ENCODE assay signal across 18 cellular contexts in genomic region chr1:36707221-36707620, GRCh38.
DNase-seq lines count a peak whose midpoint lies in the region; ATAC-seq and TF ChIP-seq lines count a peak whose summit lies in the region.
"Had no signal": no experiment of that assay in that cellular context is flagged by ENCODE, and none has a peak within 500 bp of the region (broad histone marks: within the 10 kb centered on the region; RNA-seq: fewer than 3 reads in every experiment).

No MANE protein-coding gene starts in this region.

- no TSS peak for BruUV-seq in MCF 10A (replicated peaks; lab: Mats Ljungman, UMichigan)
- no TSS peak for BruUV-seq in mammary epithelial cell (replicated peaks; lab: Mats Ljungman, UMichigan)

- no peaks in the 10 kb centered on the region for H3K4me1 ChIP-seq in mammary epithelial cell (ENCODE audit: insufficient read depth, low read length)

- DNase-seq in MCF 10A (ENCODE audit: unreplicated experiment), result peak; percentile 67
- DNase-seq in mammary epithelial cell, result no peak
- DNase-seq in RWPE1 (ENCODE audit: low spot score), result peak; percentile 15
- peak; percentile 3 for DNase-seq in iris pigment epithelial cell (ENCODE audit: low read depth)
- DNase-seq in NCI-H187 (lab: John Stamatoyannopoulos, UW), result no peak
- DNase-seq in stimulated activated naive CD4-positive, alpha-beta T cell (lab: John Stamatoyannopoulos, UW), result no peak
- DNase-seq in omental fat pad (ENCODE audit: low spot score), result no peak
- DNase-seq: ACHN; CD8-positive, alpha-beta T cell; COR-L47; DMS153; DND-41; GDM1; HCEC 1CT; HFFc6 had no signal

- no peaks in the 10 kb centered on the region for H3K4me1 Mint-ChIP-seq in MCF 10A (ENCODE audit: insufficient read depth, unreplicated experiment)

- no peaks in the 10 kb centered on the region for H3K9me3 Mint-ChIP-seq in MCF 10A (ENCODE audit: unreplicated experiment)
- H3K9me3 Mint-ChIP-seq: CD8-positive, alpha-beta T cell; IgD-negative memory B cell had no signal

- in situ Hi-C loops in mammary epithelial cell (cut with MboI; ENCODE audit: low sequenced_read_pairs in 2 of 2), result no loop called here

- H3K9me3 ChIP-seq in mammary epithelial cell (replicated peaks; ENCODE audit: insufficient read depth, low read length), result no peaks in the 10 kb centered on the region

- CTCF ChIA-PET in MCF 10A (lab: Yijun Ruan, JAX) (interaction anchor here (0.6 kb wide), 1 partner anchor 74 kb away, joined by 3 read pairs; no protein-coding TSS in a partner anchor), mammary epithelial cell (lab: Charles Lee; ENCODE audit: low non-redundant PET) (no interaction called here), RWPE1 (lab: Yijun Ruan, JAX) (no interaction called here)

- H2AFZ ChIP-seq in mammary epithelial cell (ENCODE audit: low read depth, low read length), result no peak overlapping the region

- H3K79me2 ChIP-seq in mammary epithelial cell (ENCODE audit: insufficient read depth, low read length), result no peaks in the 10 kb centered on the region

- no peak overlapping the region for H3K4me3 ChIP-seq in mammary epithelial cell (replicated peaks in 1 of 3; ENCODE audit: insufficient read depth in 1 of 3, low read depth in 2 of 3, low read length in 3 of 3)

- POLR2A ChIA-PET in MCF 10A (lab: Yijun Ruan, JAX) (no interaction called here), RWPE1 (lab: Yijun Ruan, JAX; ENCODE audit: low non-redundant PET) (no interaction called here)

- WGBS in mammary epithelial cell (ENCODE audit: low coverage, missing lambda C conversion rate), result 45% methylated on average over 2 of the region's 2 CpGs

- ATAC-seq in omental fat pad (ENCODE audit: low FRiP score), result no peak
- ATAC-seq: CD8-positive, alpha-beta T cell had no signal

- no peak overlapping the region for H3K9ac ChIP-seq in mammary epithelial cell (ENCODE audit: insufficient read depth, low read length)

- H3K36me3 Mint-ChIP-seq in MCF 10A (ENCODE audit: insufficient read depth, unreplicated experiment), result no peaks in the 10 kb centered on the region
- H3K36me3 Mint-ChIP-seq: CD8-positive, alpha-beta T cell; IgD-negative memory B cell had no signal

- H3K4me2 ChIP-seq in mammary epithelial cell (ENCODE audit: insufficient read depth, low read depth, low read length), result no peak overlapping the region

- H3K27me3 Mint-ChIP-seq in MCF 10A (ENCODE audit: insufficient read depth, unreplicated experiment), result peaks cover 45% of the 10 kb centered on the region

- no peak overlapping the region for H3K4me3 Mint-ChIP-seq in MCF 10A (ENCODE audit: unreplicated experiment)
- H3K4me3 Mint-ChIP-seq: B cell; CD8-positive, alpha-beta T cell; HFFc6; IgD-negative memory B cell had no signal

- peaks cover 10% of the 10 kb centered on the region for H3K27me3 ChIP-seq in mammary epithelial cell (ENCODE audit: insufficient read depth, low read length)

- H3K27ac Mint-ChIP-seq in MCF 10A (ENCODE audit: low read depth, unreplicated experiment), result no peak overlapping the region
- H3K27ac Mint-ChIP-seq: B cell; CD8-positive, alpha-beta T cell; HFFc6; IgD-negative memory B cell had no signal

- no peaks in the 10 kb centered on the region for H3K36me3 ChIP-seq in mammary epithelial cell (ENCODE audit: insufficient read depth, low read length)

- H3K27ac ChIP-seq in mammary epithelial cell (ENCODE audit: insufficient read depth, low read depth, low read length) (no peak overlapping the region), RWPE1 (no peak overlapping the region)
- H3K27ac ChIP-seq: C4-2B had no signal

- intact Hi-C loops in MCF 10A (cut with micrococcal nuclease), result loop anchor here (10.0 kb wide), 1 partner anchor 978 kb away; no protein-coding TSS in a partner anchor
- intact Hi-C loops in mammary epithelial cell (cut with micrococcal nuclease), result no loop called here

- no peak for TF ChIP-seq CTCF in MCF 10A (IDR thresholded peaks at IDR 0.05; ENCODE audit: unreplicated experiment)
- TF ChIP-seq CTCF in mammary epithelial cell (conservative IDR thresholded peaks at IDR 0.05 in 1 of 2, IDR thresholded peaks at IDR 0.05 in 1 of 2; ENCODE audit: extremely low read depth in 1 of 2, insufficient read depth in 1 of 2, low read depth in 1 of 2, low read length in 2 of 2), result no peak
- no peak for TF ChIP-seq CTCF in RWPE1 (conservative IDR thresholded peaks at IDR 0.05; ENCODE audit: low read depth)
- no peak for TF ChIP-seq CTCF in omental fat pad (IDR thresholded peaks at IDR 0.05)

- dilution Hi-C loops in mammary epithelial cell (cut with HindIII; ENCODE audit: low sequenced_read_pairs), result no loop called here

- H4K20me1 ChIP-seq in mammary epithelial cell (ENCODE audit: insufficient read depth, low read length), result no peaks in the 10 kb centered on the region

Comparison
In these comparisons a context has a peak if more than half of its experiments do, and no peak if none do; other contexts are left out.
1. DNase-seq: peak in MCF 10A (single experiment), RWPE1 (single experiment) and iris pigment epithelial cell (single experiment); none in mammary epithelial cell (single experiment), NCI-H187 (0 of 2), stimulated activated naive CD4-positive, alpha-beta T cell (0 of 6) and omental fat pad (single experiment).